Comparison of ENCODE assay signal across 1 cellular context in the genomic region with DNA sequence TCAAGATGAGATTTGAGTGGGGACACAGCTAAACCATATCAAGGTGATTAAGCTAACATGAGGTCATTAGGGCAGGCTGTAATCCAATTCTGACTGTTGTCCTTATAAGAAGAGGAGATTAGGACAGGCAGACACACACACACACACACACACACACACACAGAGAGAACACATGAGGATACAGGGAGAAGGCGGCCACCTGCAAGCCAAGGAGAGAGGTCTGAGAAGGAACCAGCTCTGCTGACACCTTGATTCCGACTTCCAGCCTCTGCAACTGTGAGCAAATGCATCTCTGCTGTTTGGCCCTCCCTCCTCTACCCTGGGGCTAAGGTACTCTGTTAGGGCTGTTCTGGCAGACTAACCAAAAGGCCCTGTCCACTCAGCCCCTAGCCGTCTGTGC.
TF ChIP-seq lines count a peak whose summit lies in the region.

No MANE protein-coding gene starts in this region.

TF ChIP-seq in HEK293, 187 proteins besides CTCF, POLR2A, EP300 and RAD21 (continued from another document):
- TF ChIP-seq, protein P1, sequence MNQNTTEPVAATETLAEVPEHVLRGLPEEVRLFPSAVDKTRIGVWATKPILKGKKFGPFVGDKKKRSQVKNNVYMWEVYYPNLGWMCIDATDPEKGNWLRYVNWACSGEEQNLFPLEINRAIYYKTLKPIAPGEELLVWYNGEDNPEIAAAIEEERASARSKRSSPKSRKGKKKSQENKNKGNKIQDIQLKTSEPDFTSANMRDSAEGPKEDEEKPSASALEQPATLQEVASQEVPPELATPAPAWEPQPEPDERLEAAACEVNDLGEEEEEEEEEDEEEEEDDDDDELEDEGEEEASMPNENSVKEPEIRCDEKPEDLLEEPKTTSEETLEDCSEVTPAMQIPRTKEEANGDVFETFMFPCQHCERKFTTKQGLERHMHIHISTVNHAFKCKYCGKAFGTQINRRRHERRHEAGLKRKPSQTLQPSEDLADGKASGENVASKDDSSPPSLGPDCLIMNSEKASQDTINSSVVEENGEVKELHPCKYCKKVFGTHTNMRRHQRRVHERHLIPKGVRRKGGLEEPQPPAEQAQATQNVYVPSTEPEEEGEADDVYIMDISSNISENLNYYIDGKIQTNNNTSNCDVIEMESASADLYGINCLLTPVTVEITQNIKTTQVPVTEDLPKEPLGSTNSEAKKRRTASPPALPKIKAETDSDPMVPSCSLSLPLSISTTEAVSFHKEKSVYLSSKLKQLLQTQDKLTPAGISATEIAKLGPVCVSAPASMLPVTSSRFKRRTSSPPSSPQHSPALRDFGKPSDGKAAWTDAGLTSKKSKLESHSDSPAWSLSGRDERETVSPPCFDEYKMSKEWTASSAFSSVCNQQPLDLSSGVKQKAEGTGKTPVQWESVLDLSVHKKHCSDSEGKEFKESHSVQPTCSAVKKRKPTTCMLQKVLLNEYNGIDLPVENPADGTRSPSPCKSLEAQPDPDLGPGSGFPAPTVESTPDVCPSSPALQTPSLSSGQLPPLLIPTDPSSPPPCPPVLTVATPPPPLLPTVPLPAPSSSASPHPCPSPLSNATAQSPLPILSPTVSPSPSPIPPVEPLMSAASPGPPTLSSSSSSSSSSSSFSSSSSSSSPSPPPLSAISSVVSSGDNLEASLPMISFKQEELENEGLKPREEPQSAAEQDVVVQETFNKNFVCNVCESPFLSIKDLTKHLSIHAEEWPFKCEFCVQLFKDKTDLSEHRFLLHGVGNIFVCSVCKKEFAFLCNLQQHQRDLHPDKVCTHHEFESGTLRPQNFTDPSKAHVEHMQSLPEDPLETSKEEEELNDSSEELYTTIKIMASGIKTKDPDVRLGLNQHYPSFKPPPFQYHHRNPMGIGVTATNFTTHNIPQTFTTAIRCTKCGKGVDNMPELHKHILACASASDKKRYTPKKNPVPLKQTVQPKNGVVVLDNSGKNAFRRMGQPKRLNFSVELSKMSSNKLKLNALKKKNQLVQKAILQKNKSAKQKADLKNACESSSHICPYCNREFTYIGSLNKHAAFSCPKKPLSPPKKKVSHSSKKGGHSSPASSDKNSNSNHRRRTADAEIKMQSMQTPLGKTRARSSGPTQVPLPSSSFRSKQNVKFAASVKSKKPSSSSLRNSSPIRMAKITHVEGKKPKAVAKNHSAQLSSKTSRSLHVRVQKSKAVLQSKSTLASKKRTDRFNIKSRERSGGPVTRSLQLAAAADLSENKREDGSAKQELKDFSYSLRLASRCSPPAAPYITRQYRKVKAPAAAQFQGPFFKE (tag by site-specific recombination; IDR thresholded peaks at IDR 0.05; ENCODE audit: borderline replicate concordance): no peak
- TF ChIP-seq ZFP37 (tag by site-specific recombination; IDR thresholded peaks at IDR 0.05): no peak
TF ChIP-seq in HEK293: peak in this region for 1.
